ENCODE assay signal across 22 cellular contexts in genomic region chr6:5490495-5491069, GRCh38.
DNase-seq lines count a peak whose midpoint lies in the region; ATAC-seq and TF ChIP-seq lines count a peak whose summit lies in the region.
"Had no signal": no experiment of that assay in that cellular context is flagged by ENCODE, and none has a peak within 500 bp of the region (broad histone marks: within the 10 kb centered on the region; RNA-seq: fewer than 3 reads in every experiment).

No MANE protein-coding gene starts in this region.

- no TSS peak for BruUV-seq in OCI-LY7 (replicated peaks; lab: Mats Ljungman, UMichigan)

- H3K9me3 Mint-ChIP-seq in activated T-helper 17 cell treated with anti-CD3 and anti-CD28 coated beads, Interleukin-2, amount 50 U/mL, for 72 hours, result no peaks in the 10 kb centered on the region
- H3K9me3 Mint-ChIP-seq: activated CD4-positive, alpha-beta T cell treated with anti-CD3 and anti-CD28 coated beads, Interleukin-2, amount 10 ng/mL, durations not matched to agents 24 days and 14 days; CD8-positive, alpha-beta T cell; effector memory CD8-positive, alpha-beta T cell; IgD-negative memory B cell had no signal

- no peaks in the 10 kb centered on the region for H3K9me2 ChIP-seq in OCI-LY7 (ENCODE audit: insufficient read depth, low read length)

- no peak overlapping the region for H3K4me3 ChIP-seq in OCI-LY7 (ENCODE audit: low read depth, low read length, poor library complexity, severe bottlenecking)
- H3K4me3 ChIP-seq: esophagus squamous epithelium, PC-9, SJCRH30, stomach had no signal

- peaks cover 15% of the 10 kb centered on the region for H3K36me3 Mint-ChIP-seq in activated T-helper 17 cell treated with anti-CD3 and anti-CD28 coated beads, Interleukin-2, amount 50 U/mL, for 72 hours (ENCODE audit: low read depth)

- POLR2A ChIA-PET in OCI-LY7 (lab: Charles Lee), result interaction anchor here (0.5 to 0.9 kb wide), 3 partner anchors 13 to 874 kb away, joined by 3 to 5 read pairs (median 4); no protein-coding TSS in a partner anchor

- H3K4me1 ChIP-seq in OCI-LY7 (ENCODE audit: insufficient read depth, low read length, poor library complexity, severe bottlenecking), result no peaks in the 10 kb centered on the region
- H3K4me1 ChIP-seq: esophagus squamous epithelium, stomach had no signal

- no peak overlapping the region for H2AFZ ChIP-seq in OCI-LY7 (ENCODE audit: low read length)
- H2AFZ ChIP-seq: PC-9 had no signal

- no peak overlapping the region for H3K27ac ChIP-seq in OCI-LY7 (ENCODE audit: low read depth, low read length, poor library complexity, severe bottlenecking)
- H3K27ac ChIP-seq: brain microvascular endothelial cell, esophagus squamous epithelium, HL-60, PC-9, SJCRH30, stomach had no signal

- TF ChIP-seq CTCF in OCI-LY7 (conservative IDR thresholded peaks at IDR 0.05; ENCODE audit: low read length), result no peak

- no peaks in the 10 kb centered on the region for H3K27me3 Mint-ChIP-seq in activated T-helper 17 cell treated with anti-CD3 and anti-CD28 coated beads, Interleukin-2, amount 50 U/mL, for 72 hours
- H3K27me3 Mint-ChIP-seq: activated CD4-positive, alpha-beta T cell treated with anti-CD3 and anti-CD28 coated beads, Interleukin-2, amount 10 ng/mL, durations not matched to agents 24 days and 14 days; activated CD8-positive, alpha-beta memory T cell treated with anti-CD3 and anti-CD28 coated beads, Interleukin-2, amount 10 ng/mL, durations not matched to agents 7 days and 5 days; effector memory CD8-positive, alpha-beta T cell; IgD-negative memory B cell had no signal

- intact Hi-C loops in OCI-LY7 (cut with micrococcal nuclease; ENCODE audit: unreplicated experiment), result no loop called here

- H3K27ac Mint-ChIP-seq in activated T-helper 17 cell treated with anti-CD3 and anti-CD28 coated beads, Interleukin-2, amount 50 U/mL, for 72 hours, result no peak overlapping the region
- H3K27ac Mint-ChIP-seq: activated CD4-positive, alpha-beta T cell treated with anti-CD3 and anti-CD28 coated beads, Interleukin-2, amount 10 ng/mL, durations not matched to agents 24 days and 14 days; activated CD8-positive, alpha-beta memory T cell treated with anti-CD3 and anti-CD28 coated beads, Interleukin-2, amount 10 ng/mL, durations not matched to agents 7 days and 5 days; CD8-positive, alpha-beta T cell; effector memory CD8-positive, alpha-beta T cell; IgD-negative memory B cell had no signal

- ATAC-seq in HG02973 (IDR thresholded peaks at IDR 0.05; ENCODE audit: unreplicated experiment), result no peak
- ATAC-seq in activated T-helper 17 cell treated with anti-CD3 and anti-CD28 coated beads, Interleukin-2, amount 50 U/mL, for 72 hours (replicated peaks), result no peak
- no peak for ATAC-seq in HG03469 (IDR thresholded peaks at IDR 0.05; ENCODE audit: unreplicated experiment)
- ATAC-seq: activated CD8-positive, alpha-beta memory T cell treated with anti-CD3 and anti-CD28 coated beads, Interleukin-2, amount 10 ng/mL, durations not matched to agents 7 days and 5 days; CD8-positive, alpha-beta T cell; effector memory CD8-positive, alpha-beta T cell had no signal

- no peaks in the 10 kb centered on the region for H3K36me3 ChIP-seq in OCI-LY7 (ENCODE audit: insufficient read depth, low read length)
- H3K36me3 ChIP-seq: brain microvascular endothelial cell, SJCRH30 had no signal

- CTCF ChIA-PET in OCI-LY7 (lab: Charles Lee; ENCODE audit: unreplicated experiment), result interaction anchor here (1.2 kb wide), 1 partner anchor 19 kb away, joined by 3 read pairs; no protein-coding TSS in a partner anchor

- no peak overlapping the region for H3K4me3 Mint-ChIP-seq in activated T-helper 17 cell treated with anti-CD3 and anti-CD28 coated beads, Interleukin-2, amount 50 U/mL, for 72 hours
- H3K4me3 Mint-ChIP-seq: activated CD4-positive, alpha-beta T cell treated with anti-CD3 and anti-CD28 coated beads, Interleukin-2, amount 10 ng/mL, durations not matched to agents 24 days and 14 days; activated CD8-positive, alpha-beta memory T cell treated with anti-CD3 and anti-CD28 coated beads, Interleukin-2, amount 10 ng/mL, durations not matched to agents 7 days and 5 days; CD8-positive, alpha-beta T cell; effector memory CD8-positive, alpha-beta T cell; IgD-negative memory B cell had no signal

- H3K9me3 ChIP-seq in OCI-LY7 (ENCODE audit: low read length), result no peaks in the 10 kb centered on the region
- H3K9me3 ChIP-seq: esophagus squamous epithelium, SJCRH30, stomach had no signal

- H4K20me1 ChIP-seq in OCI-LY7 (ENCODE audit: insufficient read depth, low read length), result no peaks in the 10 kb centered on the region

- H3K4me1 Mint-ChIP-seq in activated T-helper 17 cell treated with anti-CD3 and anti-CD28 coated beads, Interleukin-2, amount 50 U/mL, for 72 hours, result peaks cover 5% of the 10 kb centered on the region

- no peaks in the 10 kb centered on the region for H3K79me2 ChIP-seq in OCI-LY7 (ENCODE audit: insufficient read depth, low read depth, low read length)

- DNase-seq in DMS153 treated with DMSO at 0.1 percent for 48 hours (lab: John Stamatoyannopoulos, UW; ENCODE audit: unreplicated experiment) (peak; percentile 58), NCI-H1092 (lab: John Stamatoyannopoulos, UW) (peak; percentile 57), NCI-H2171 (lab: John Stamatoyannopoulos, UW) (peak; percentile 67), OCI-LY7 (ENCODE audit: low spot score) (peak; percentile 3)
- DNase-seq: activated CD4-positive, alpha-beta T cell treated with anti-CD3 and anti-CD28 coated beads, Interleukin-2, amount 10 ng/mL, durations not matched to agents 24 days and 14 days; activated CD8-positive, alpha-beta memory T cell treated with anti-CD3 and anti-CD28 coated beads, Interleukin-2, amount 10 ng/mL, durations not matched to agents 7 days and 5 days; brain microvascular endothelial cell; CD8-positive, alpha-beta T cell; effector memory CD8-positive, alpha-beta T cell; esophagus squamous epithelium; MM.1S; occipital lobe; PC-9; retina; SJCRH30; stomach; trophoblast cell had no signal

- no peak overlapping the region for H3K4me2 ChIP-seq in OCI-LY7 (ENCODE audit: low read length)
- H3K4me2 ChIP-seq: PC-9 had no signal

Comparison
In these comparisons a context has a peak if more than half of its experiments do, and no peak if none do; other contexts are left out.
1. DNase-seq: peak in every context shown above with its lines; median percentile 67 in NCI-H2171; 58 in DMS153 treated with DMSO at 0.1 percent for 48 hours; 57 in NCI-H1092; 3 in OCI-LY7.